21 cellular contexts compared by ENCODE assay signal in genomic region chr9:26667882-26668281, GRCh38.
DNase-seq lines count a peak whose midpoint lies in the region; ATAC-seq and TF ChIP-seq lines count a peak whose summit lies in the region.
"Had no signal": no experiment of that assay in that cellular context is flagged by ENCODE, and none has a peak within 500 bp of the region (broad histone marks: within the 10 kb centered on the region; RNA-seq: fewer than 3 reads in every experiment).

No MANE protein-coding gene starts in this region.

- H2AK5ac ChIP-seq in neuronal stem cell (ENCODE audit: low read depth, low read length) = no peak overlapping the region

- H3K4me1 Mint-ChIP-seq in brain = peaks cover 43% of the 10 kb centered on the region
- H3K4me1 Mint-ChIP-seq: CD14-positive monocyte; CD4-positive, alpha-beta memory T cell had no signal

- H3K27me3 Mint-ChIP-seq in brain = no peaks in the 10 kb centered on the region
- H3K27me3 Mint-ChIP-seq: CD4-positive, alpha-beta memory T cell had no signal

- H2BK5ac ChIP-seq in neuronal stem cell (ENCODE audit: low read length) = no peak overlapping the region

- ATAC-seq in HG02973 (IDR thresholded peaks at IDR 0.05; ENCODE audit: unreplicated experiment) (no peak), HG02885 (IDR thresholded peaks at IDR 0.05; ENCODE audit: poor library complexity, unreplicated experiment) (no peak)
- ATAC-seq: A549, GM12878, HCT116 had no signal

- no peak overlapping the region for H3K4ac ChIP-seq in neuronal stem cell (ENCODE audit: low read length)

- peaks cover 8 to 27% of the 10 kb centered on the region in 2 donors for H3K4me1 ChIP-seq in neuronal stem cell (ENCODE audit: control insufficient read depth in 2 of 2, insufficient read depth in 1 of 2, low read depth in 1 of 2, low read length in 2 of 2)
- H3K4me1 ChIP-seq: A549 had no signal

- peak overlapping the region; percentile 59 for H2AFZ ChIP-seq in neuronal stem cell (ENCODE audit: low read length)
- H2AFZ ChIP-seq: GM23248 had no signal

- no peak for TF ChIP-seq CTCF in brain (conservative IDR thresholded peaks at IDR 0.05)

- no peaks in the 10 kb centered on the region for H3K36me3 ChIP-seq in neuronal stem cell (replicated peaks in 1 of 2; ENCODE audit: control insufficient read depth in 2 of 2, insufficient read depth in 2 of 2, low read length in 2 of 2)
- H3K36me3 ChIP-seq: BLaER1 had no signal

- peaks cover 0 to 7% (median 5%) of the 10 kb centered on the region in 5 experiments for H3K9me3 Mint-ChIP-seq in brain
- H3K9me3 Mint-ChIP-seq: HFFc6 had no signal

- no peak overlapping the region for H4K8ac ChIP-seq in neuronal stem cell (ENCODE audit: low read depth, low read length)

- H3K9me3 ChIP-seq in neuronal stem cell (replicated peaks in 1 of 2; ENCODE audit: control insufficient read depth in 2 of 2, insufficient read depth in 1 of 2, low read depth in 1 of 2, low read length in 2 of 2) = no peaks in the 10 kb centered on the region
- H3K9me3 ChIP-seq: A549 had no signal

- no peak overlapping the region for H3K4me3 ChIP-seq in neuronal stem cell (ENCODE audit: low read length in 2 of 2)
- H3K4me3 ChIP-seq: A549, BLaER1, GM12878, GM23248 had no signal

- H4K91ac ChIP-seq in neuronal stem cell (ENCODE audit: low read depth, low read length, poor library complexity) = no peak overlapping the region

- no peak overlapping the region for H3K14ac ChIP-seq in neuronal stem cell (ENCODE audit: low read length)

- no peak overlapping the region for H2BK12ac ChIP-seq in neuronal stem cell (ENCODE audit: low read length)

- WGBS in neuronal stem cell (ENCODE audit: extremely low coverage in 2 of 2, insufficient read length in 2 of 2, insufficient replicate concordance in 1 of 2), 2 donors = no CpG with 5 or more reads among the region's 1 CpG

- no peak overlapping the region for H3K4me2 ChIP-seq in neuronal stem cell (ENCODE audit: insufficient read depth, low read length, poor library complexity, severe bottlenecking)
- H3K4me2 ChIP-seq: A549, BLaER1 had no signal

- DNase-seq in DMS53 (lab: John Stamatoyannopoulos, UW) = peak; percentile 8
- DNase-seq in DMS53 treated with DMSO at 0.1 percent for 48 hours (lab: John Stamatoyannopoulos, UW; ENCODE audit: unreplicated experiment) = no peak
- no peak for DNase-seq in neuronal stem cell (ENCODE audit: low spot score)
- DNase-seq in AG08396 (ENCODE audit: low spot score) = no peak
- DNase-seq: CD4-positive, alpha-beta memory T cell; DMS153; DND-41; EL; GM23248; H7; HFFc6; KG1 had no signal

- H3K9ac ChIP-seq in neuronal stem cell (ENCODE audit: low read depth, low read length, poor library complexity) = no peak overlapping the region
- H3K9ac ChIP-seq: BLaER1, GM23248 had no signal

- no peaks in the 10 kb centered on the region for H3K27me3 ChIP-seq in neuronal stem cell (ENCODE audit: control insufficient read depth in 3 of 3, insufficient read depth in 3 of 3, low read depth in 1 of 3, low read length in 3 of 3)
- H3K27me3 ChIP-seq: BLaER1 had no signal

- peak overlapping the region in 3 of 5 experiments; percentile 10 to 48 (median 16) for H3K27ac Mint-ChIP-seq in brain
- H3K27ac Mint-ChIP-seq: CD4-positive, alpha-beta memory T cell; HFFc6 had no signal

- no peak overlapping the region for H2BK120ac ChIP-seq in neuronal stem cell (ENCODE audit: low read depth, low read length)

- peaks cover under 1% of the 10 kb centered on the region for H3K36me3 Mint-ChIP-seq in brain
- H3K36me3 Mint-ChIP-seq: CD14-positive monocyte; CD4-positive, alpha-beta memory T cell had no signal

- H3K23ac ChIP-seq in neuronal stem cell (ENCODE audit: low read depth, low read length, poor library complexity) = no peak overlapping the region

- no peaks in the 10 kb centered on the region for H3K79me1 ChIP-seq in neuronal stem cell (ENCODE audit: low read depth, low read length)

- no peak overlapping the region for H3K27ac ChIP-seq in neuronal stem cell (replicated peaks; ENCODE audit: low read length)
- H3K27ac ChIP-seq: 22Rv1, A549, BLaER1, GM23248 had no signal

- no peak overlapping the region for H3K18ac ChIP-seq in neuronal stem cell (ENCODE audit: low read length)

- H3K4me3 Mint-ChIP-seq in brain = no peak overlapping the region
- H3K4me3 Mint-ChIP-seq: CD14-positive monocyte; CD4-positive, alpha-beta memory T cell; HFFc6 had no signal

- no peak overlapping the region for H2BK15ac ChIP-seq in neuronal stem cell (ENCODE audit: low read length)
